In the genomic region with DNA sequence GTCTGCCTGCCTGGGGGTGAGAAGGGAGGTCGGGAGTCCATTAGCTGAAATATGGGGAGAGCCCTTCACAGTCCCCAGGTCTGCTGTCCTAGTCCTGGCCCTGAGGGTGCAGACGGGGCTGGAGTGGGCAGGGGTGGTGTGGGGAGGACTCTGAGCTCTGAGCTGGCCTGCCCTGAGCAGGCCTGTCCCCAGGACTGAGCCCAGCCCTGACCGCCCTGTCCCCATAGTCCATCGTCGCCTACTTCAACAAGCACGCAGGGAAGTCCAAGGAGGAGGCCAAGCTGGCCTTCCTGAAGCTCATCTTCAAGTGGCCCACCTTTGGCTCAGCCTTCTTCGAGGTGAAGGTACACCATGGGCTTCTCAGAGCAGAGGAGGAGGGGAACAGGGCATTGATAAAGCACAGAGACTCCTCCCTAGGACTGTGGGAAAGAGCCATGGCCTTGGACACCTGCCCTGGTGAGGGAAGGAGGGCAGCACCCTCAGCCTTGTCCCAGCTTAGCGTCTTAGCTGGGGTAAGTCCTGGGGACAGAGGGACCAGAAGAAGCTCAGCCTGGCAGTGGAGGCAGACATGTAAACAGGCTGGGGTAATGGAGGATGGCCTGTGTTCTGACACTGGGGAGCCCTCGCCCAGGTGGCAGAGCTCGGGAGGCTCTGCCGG, we compare ENCODE assay signal across 21 cellular contexts.
DNase-seq lines count a peak whose midpoint lies in the region; ATAC-seq, FAIRE-seq and TF ChIP-seq lines count a peak whose summit lies in the region.
"Had no signal": no experiment of that assay in that cellular context is flagged by ENCODE, and none has a peak within 500 bp of the region (broad histone marks: within the 10 kb centered on the region; RNA-seq: fewer than 3 reads in every experiment).

No MANE protein-coding gene starts in this region.

- TF ChIP-seq POLR2A in spleen (IDR thresholded peaks at IDR 0.05), result no peak

- no peak overlapping the region for H3K4me3 Mint-ChIP-seq in activated naive CD8-positive, alpha-beta T cell treated with anti-CD3 and anti-CD28 coated beads, Interleukin-2, amount 10 ng/mL, durations not matched to agents 7 days and 5 days
- no peak overlapping the region for H3K4me3 Mint-ChIP-seq in activated naive CD8-positive, alpha-beta T cell treated with anti-CD3 and anti-CD28 coated beads for 36 hours

- H3K27me3 ChIP-seq in H7 (ENCODE audit: control insufficient read depth, insufficient read depth, low read length) (no peaks in the 10 kb centered on the region), spleen (replicated peaks in 1 of 7) (no peaks in the 10 kb centered on the region), small intestine (ENCODE audit: control insufficient read depth in 2 of 2, insufficient read depth in 2 of 2, low read length in 2 of 2) (no peaks in the 10 kb centered on the region)
- H3K27me3 ChIP-seq: BLaER1 treated with 17β-estradiol and CSF1 and Interleukin-3, amounts not matched to agents 10 nM and 100 nM had no signal

- intact Hi-C loops in kidney (cut with DNase I) (no loop called here), spleen (cut with DNase I; ENCODE audit: low total_unique reads) (no loop called here)

- peaks cover 3% of the 10 kb centered on the region for H3K27me3 Mint-ChIP-seq in activated naive CD8-positive, alpha-beta T cell treated with anti-CD3 and anti-CD28 coated beads, Interleukin-2, amount 10 ng/mL, durations not matched to agents 7 days and 5 days
- no peaks in the 10 kb centered on the region for H3K27me3 Mint-ChIP-seq in activated naive CD8-positive, alpha-beta T cell treated with anti-CD3 and anti-CD28 coated beads for 36 hours
- H3K27me3 Mint-ChIP-seq: IgD-negative memory B cell had no signal

- no peaks in the 10 kb centered on the region for H3K36me3 Mint-ChIP-seq in activated naive CD8-positive, alpha-beta T cell treated with anti-CD3 and anti-CD28 coated beads, Interleukin-2, amount 10 ng/mL, durations not matched to agents 7 days and 5 days
- no peaks in the 10 kb centered on the region for H3K36me3 Mint-ChIP-seq in activated naive CD8-positive, alpha-beta T cell treated with anti-CD3 and anti-CD28 coated beads for 36 hours
- H3K36me3 Mint-ChIP-seq: IgD-negative memory B cell had no signal

- H3K9me3 ChIP-seq in kidney (ENCODE audit: control insufficient read depth in 1 of 2, low read length in 2 of 2) (no peaks in the 10 kb centered on the region), spleen (no peaks in the 10 kb centered on the region), small intestine (ENCODE audit: control insufficient read depth, low read depth) (no peaks in the 10 kb centered on the region)
- H3K9me3 ChIP-seq: BLaER1 treated with 17β-estradiol and CSF1 and Interleukin-3, amounts not matched to agents 10 nM and 100 nM had no signal

- FAIRE-seq in kidney (lab: Jason Lieb, UNC) (no peak), small intestine (lab: Jason Lieb, UNC) (no peak)
- FAIRE-seq: A204.1, GM19239, H54 had no signal

- H3K4me1 Mint-ChIP-seq in activated naive CD8-positive, alpha-beta T cell treated with anti-CD3 and anti-CD28 coated beads, Interleukin-2, amount 10 ng/mL, durations not matched to agents 7 days and 5 days, result no peaks in the 10 kb centered on the region
- no peaks in the 10 kb centered on the region for H3K4me1 Mint-ChIP-seq in activated naive CD8-positive, alpha-beta T cell treated with anti-CD3 and anti-CD28 coated beads for 36 hours
- H3K4me1 Mint-ChIP-seq: IgD-negative memory B cell had no signal

- H3K4me3 ChIP-seq in H7 (ENCODE audit: insufficient read depth, low read depth, low read length), result no peak overlapping the region
- H3K4me3 ChIP-seq in kidney (ENCODE audit: low read length in 2 of 2), result no peak overlapping the region
- H3K4me3 ChIP-seq in spleen, result no peak overlapping the region
- no peak overlapping the region for H3K4me3 ChIP-seq in small intestine (ENCODE audit: low read depth in 1 of 2, low read length in 2 of 2)
- H3K4me3 ChIP-seq: BLaER1 treated with 17β-estradiol and CSF1 and Interleukin-3, amounts not matched to agents 10 nM and 100 nM had no signal

- no peaks in the 10 kb centered on the region for H3K4me1 ChIP-seq in kidney (ENCODE audit: control insufficient read depth in 1 of 2, insufficient read depth in 1 of 2, low read depth in 1 of 2, low read length in 2 of 2)
- H3K4me1 ChIP-seq in spleen, result no peaks in the 10 kb centered on the region
- H3K4me1 ChIP-seq in small intestine (ENCODE audit: control insufficient read depth in 2 of 2, insufficient read depth in 1 of 2, low read depth in 1 of 2, low read length in 1 of 2), result no peaks in the 10 kb centered on the region

- no peaks in the 10 kb centered on the region for H3K36me3 ChIP-seq in H7 (replicated peaks; ENCODE audit: control insufficient read depth, insufficient read depth, low read length)
- H3K36me3 ChIP-seq in kidney (ENCODE audit: control insufficient read depth in 1 of 2, insufficient read depth in 2 of 2, low read length in 2 of 2), result no peaks in the 10 kb centered on the region
- peaks cover 0 to 76% (median 8%) of the 10 kb centered on the region in 6 donors for H3K36me3 ChIP-seq in spleen
- H3K36me3 ChIP-seq in small intestine (ENCODE audit: control insufficient read depth in 2 of 2, insufficient read depth in 2 of 2, low read length in 2 of 2), result no peaks in the 10 kb centered on the region

- no peak overlapping the region for H3K9ac ChIP-seq in kidney (ENCODE audit: low read length in 2 of 2)
- H3K9ac ChIP-seq: BLaER1 treated with 17β-estradiol and CSF1 and Interleukin-3, amounts not matched to agents 10 nM and 100 nM had no signal

- no peak for ATAC-seq in activated naive CD8-positive, alpha-beta T cell treated with anti-CD3 and anti-CD28 coated beads, Interleukin-2, amount 10 ng/mL, durations not matched to agents 7 days and 5 days (ENCODE audit: low read depth)

- no peak overlapping the region for H3K27ac Mint-ChIP-seq in activated naive CD8-positive, alpha-beta T cell treated with anti-CD3 and anti-CD28 coated beads, Interleukin-2, amount 10 ng/mL, durations not matched to agents 7 days and 5 days
- no peak overlapping the region for H3K27ac Mint-ChIP-seq in activated naive CD8-positive, alpha-beta T cell treated with anti-CD3 and anti-CD28 coated beads for 36 hours
- H3K27ac Mint-ChIP-seq: IgD-negative memory B cell had no signal

- H3K9me3 Mint-ChIP-seq in activated naive CD8-positive, alpha-beta T cell treated with anti-CD3 and anti-CD28 coated beads, Interleukin-2, amount 10 ng/mL, durations not matched to agents 7 days and 5 days, result no peaks in the 10 kb centered on the region
- no peaks in the 10 kb centered on the region for H3K9me3 Mint-ChIP-seq in activated naive CD8-positive, alpha-beta T cell treated with anti-CD3 and anti-CD28 coated beads for 36 hours
- H3K9me3 Mint-ChIP-seq: IgD-negative memory B cell had no signal

- WGBS in spleen, 5 donors, result 83 to 93% (median 89%) methylated on average over 6 to 11 of the region's 11 CpGs
- WGBS in small intestine, 3 donors, result 87 to 89% (median 88%) methylated on average over 11 of the region's 11 CpGs

- TF ChIP-seq CTCF in kidney (IDR thresholded peaks at IDR 0.05; ENCODE audit: borderline replicate concordance, extremely low read depth, insufficient read depth) (no peak), spleen (IDR thresholded peaks at IDR 0.05 in 8 of 11, conservative IDR thresholded peaks at IDR 0.05 in 3 of 11) (no peak)

- H3K27ac ChIP-seq in kidney (ENCODE audit: low read depth in 2 of 2, low read length in 2 of 2), result no peak overlapping the region
- H3K27ac ChIP-seq in spleen, result no peak overlapping the region
- no peak overlapping the region for H3K27ac ChIP-seq in small intestine (ENCODE audit: low read depth in 1 of 2, low read length in 1 of 2)
- H3K27ac ChIP-seq: BLaER1 treated with 17β-estradiol and CSF1 and Interleukin-3, amounts not matched to agents 10 nM and 100 nM had no signal

- peak; percentile 17 for DNase-seq in activated naive CD8-positive, alpha-beta T cell treated with anti-CD3 and anti-CD28 coated beads, Interleukin-2, amount 10 ng/mL, durations not matched to agents 7 days and 5 days
- DNase-seq in activated naive CD8-positive, alpha-beta T cell treated with anti-CD3 and anti-CD28 coated beads for 36 hours, result no peak
- peak; percentile 45 for DNase-seq in H7
- DNase-seq in kidney, result peak; percentile 59
- peak; percentile 61 for DNase-seq in spleen
- DNase-seq in SKM-1 (lab: John Stamatoyannopoulos, UW; ENCODE audit: unreplicated experiment), result no peak
- DNase-seq in small intestine, result no peak
- no peak for DNase-seq in NCI-H748 (lab: John Stamatoyannopoulos, UW; ENCODE audit: unreplicated experiment)
- DNase-seq: DMS 273 treated with DMSO at 0.1 percent for 48 hours, GF-D8, Kasumi-1, NCI-H1105, NCI-H1694, NCI-H2107, NCI-H2227 treated with DMSO at 0.1 percent for 48 hours, NCI-H524 had no signal

- POLR2A ChIA-PET in activated naive CD8-positive, alpha-beta T cell treated with anti-CD3 and anti-CD28 coated beads, Interleukin-2, amount 10 ng/mL, durations not matched to agents 7 days and 5 days (lab: Charles Lee), result no interaction called here

Comparison
In these comparisons a context has a peak if more than half of its experiments do, and no peak if none do; other contexts are left out.
1. DNase-seq: peak in activated naive CD8-positive, alpha-beta T cell treated with anti-CD3 and anti-CD28 coated beads, Interleukin-2, amount 10 ng/mL, durations not matched to agents 7 days and 5 days (single experiment), H7 (single experiment), kidney (single experiment) and spleen (single experiment); none in activated naive CD8-positive, alpha-beta T cell treated with anti-CD3 and anti-CD28 coated beads for 36 hours (single experiment), SKM-1 (single experiment), small intestine (single experiment) and NCI-H748 (single experiment).